ENCODE assay signal across 17 cellular contexts in the genomic region with DNA sequence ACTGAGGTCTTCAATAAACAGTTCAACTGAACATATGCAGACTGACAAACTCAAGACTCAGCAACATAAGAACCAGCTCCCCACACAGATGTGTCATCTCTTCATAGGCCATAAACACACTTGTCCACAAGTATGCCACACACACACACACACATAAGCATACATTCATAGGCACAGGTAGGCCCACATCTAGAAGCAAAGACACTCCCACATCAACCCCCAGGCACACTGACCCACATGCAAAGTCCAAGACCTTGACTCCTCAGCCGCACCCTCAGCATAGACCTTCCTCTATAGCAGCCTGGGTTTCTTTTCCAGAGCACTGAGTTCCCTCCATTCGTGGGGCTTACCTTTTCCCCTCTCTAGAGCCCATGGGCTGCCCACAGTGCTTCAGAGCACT. TPM values are rescaled to one million over a fixed set of nuclear protein-coding genes. Genes with fewer than 3 reads are reported as not detected.
DNase-seq lines count a peak whose midpoint lies in the region; ATAC-seq, FAIRE-seq and TF ChIP-seq lines count a peak whose summit lies in the region.
"Had no signal": no experiment of that assay in that cellular context is flagged by ENCODE, and none has a peak within 500 bp of the region (broad histone marks: within the 10 kb centered on the region; RNA-seq: fewer than 3 reads in every experiment).

No MANE protein-coding gene starts in this region.

- no peaks in the 10 kb centered on the region for H3K27me3 Mint-ChIP-seq in MCF 10A (ENCODE audit: insufficient read depth, unreplicated experiment)
- peaks cover 39% of the 10 kb centered on the region for H3K27me3 Mint-ChIP-seq in activated T-helper 2 cell treated with anti-CD3 and anti-CD28 coated beads, Interferon-gamma antibody, Interleukin-2, Interleukin-4, amounts not matched to agents 10 μg/mL and 5 μg/mL and 100 μg/mL, durations not matched to agents 14 hours and 24 hours and 36 hours (ENCODE audit: low read depth)
- H3K27me3 Mint-ChIP-seq in stimulated activated naive B cell treated with anti-CD40 and anti-IgM and Interleukin-4, amounts not matched to agents 10 μg/mL and 1 μg/mL and 100 μg/mL, for 72 hours = peaks cover 49 to 72% of the 10 kb centered on the region in 2 donors

- H4K20me1 ChIP-seq in HCT116 (ENCODE audit: insufficient read depth) = no peaks in the 10 kb centered on the region

- POLR2A ChIA-PET in HCT116 (lab: Charles Lee) (interaction anchor here (1.0 kb wide), 1 partner anchor 12 kb away, joined by 3 read pairs; no protein-coding TSS in a partner anchor), MCF 10A (lab: Yijun Ruan, JAX) (interaction anchor here (0.7 to 2.7 kb wide), 28 partner anchors 9 to 432 kb away, joined by 3 to 15 read pairs (median 4); partner anchors contain the start of genes PHLDA3, TMEM9 and TNNT2)

- ATAC-seq in HCT116 (no peak), left lobe of liver (peak; percentile 30), GM18870 (IDR thresholded peaks at IDR 0.05; ENCODE audit: unreplicated experiment) (no peak), GM21515 (IDR thresholded peaks at IDR 0.05; ENCODE audit: unreplicated experiment) (no peak)
- no peak for ATAC-seq in stimulated activated naive B cell treated with anti-CD40 and anti-IgM and Interleukin-4, amounts not matched to agents 10 μg/mL and 1 μg/mL and 100 μg/mL, for 72 hours (replicated peaks)

- BruUV-seq in HCT116 (replicated peaks; lab: Mats Ljungman, UMichigan) (no TSS peak), MCF 10A (replicated peaks; lab: Mats Ljungman, UMichigan) (no TSS peak)

- intact Hi-C loops in HCT116 (cut with micrococcal nuclease) = no loop called here
- intact Hi-C loops in MCF 10A (cut with micrococcal nuclease) = no loop called here
- intact Hi-C loops in activated T-helper 2 cell treated with anti-CD3 and anti-CD28 coated beads, Interferon-gamma antibody, Interleukin-2, Interleukin-4, amounts not matched to agents 10 μg/mL and 5 μg/mL and 100 μg/mL, durations not matched to agents 14 hours and 24 hours and 36 hours (cut with micrococcal nuclease) = no loop called here

- TF ChIP-seq RAD21 in HCT116 (IDR thresholded peaks at IDR 0.05; ENCODE audit: low read depth) = no peak

- peak overlapping the region; percentile 1 for H3K27ac Mint-ChIP-seq in MCF 10A (ENCODE audit: low read depth, unreplicated experiment)
- no peak overlapping the region for H3K27ac Mint-ChIP-seq in activated T-helper 2 cell treated with anti-CD3 and anti-CD28 coated beads, Interferon-gamma antibody, Interleukin-2, Interleukin-4, amounts not matched to agents 10 μg/mL and 5 μg/mL and 100 μg/mL, durations not matched to agents 14 hours and 24 hours and 36 hours
- H3K27ac Mint-ChIP-seq in stimulated activated naive B cell treated with anti-CD40 and anti-IgM and Interleukin-4, amounts not matched to agents 10 μg/mL and 1 μg/mL and 100 μg/mL, for 72 hours = no peak overlapping the region

- RAD21 ChIA-PET in HCT116 (lab: Charles Lee; ENCODE audit: low non-redundant PET in 1 of 2, low total read pairs in 2 of 2, uncharacterized antibody in 2 of 2, unreplicated experiment in 2 of 2) = no interaction called here

- WGBS in small intestine, 3 donors = 19 to 63% (median 24%) methylated on average over 2 of the region's 2 CpGs

- peak overlapping the region; percentile 98 for H3K9ac ChIP-seq in HCT116 (ENCODE audit: low read length)

- peak overlapping the region; percentile 99 for H3K4me2 ChIP-seq in HCT116 (ENCODE audit: low read length)

- H3K4me3 ChIP-seq in HCT116 (replicated peaks in 1 of 2; ENCODE audit: low read depth in 1 of 2, low read length in 2 of 2) = peak overlapping the region; percentile 77 to 98
- peak overlapping the region in 1 of 2 donors; percentile 71 for H3K4me3 ChIP-seq in small intestine (ENCODE audit: low read depth in 1 of 2, low read length in 2 of 2)
- H3K4me3 ChIP-seq: GM12878, heart left ventricle, lung, SJSA1 had no signal

- no peak for TF ChIP-seq POLR2A in HCT116 (IDR thresholded peaks at IDR 0.05; ENCODE audit: borderline replicate concordance, extremely low read depth, insufficient read depth, insufficient read length)

- H3K27ac ChIP-seq in HCT116 (ENCODE audit: low read depth, low read length) (peak overlapping the region; percentile 83), small intestine (ENCODE audit: low read depth in 1 of 2, low read length in 1 of 2) (peak overlapping the region; percentile 95 to 99)
- H3K27ac ChIP-seq: heart left ventricle, SJSA1 had no signal

- peaks cover 24% of the 10 kb centered on the region for H3K4me1 Mint-ChIP-seq in MCF 10A (ENCODE audit: insufficient read depth, unreplicated experiment)
- no peaks in the 10 kb centered on the region for H3K4me1 Mint-ChIP-seq in activated T-helper 2 cell treated with anti-CD3 and anti-CD28 coated beads, Interferon-gamma antibody, Interleukin-2, Interleukin-4, amounts not matched to agents 10 μg/mL and 5 μg/mL and 100 μg/mL, durations not matched to agents 14 hours and 24 hours and 36 hours (ENCODE audit: low read depth)
- peaks cover 0 to 1% of the 10 kb centered on the region in 2 donors for H3K4me1 Mint-ChIP-seq in stimulated activated naive B cell treated with anti-CD40 and anti-IgM and Interleukin-4, amounts not matched to agents 10 μg/mL and 1 μg/mL and 100 μg/mL, for 72 hours

- no peaks in the 10 kb centered on the region for H3K9me2 ChIP-seq in HCT116 (ENCODE audit: insufficient read depth)

- peaks cover 67% of the 10 kb centered on the region for H3K79me2 ChIP-seq in HCT116 (ENCODE audit: insufficient read depth, low read length)

- no peak overlapping the region for H2AFZ ChIP-seq in HCT116 (ENCODE audit: low read depth, low read length, poor library complexity, severe bottlenecking)

- H3K4me3 Mint-ChIP-seq in MCF 10A (ENCODE audit: unreplicated experiment) = peak overlapping the region; percentile 66
- no peak overlapping the region for H3K4me3 Mint-ChIP-seq in activated T-helper 2 cell treated with anti-CD3 and anti-CD28 coated beads, Interferon-gamma antibody, Interleukin-2, Interleukin-4, amounts not matched to agents 10 μg/mL and 5 μg/mL and 100 μg/mL, durations not matched to agents 14 hours and 24 hours and 36 hours (ENCODE audit: low read depth)
- no peak overlapping the region for H3K4me3 Mint-ChIP-seq in stimulated activated naive B cell treated with anti-CD40 and anti-IgM and Interleukin-4, amounts not matched to agents 10 μg/mL and 1 μg/mL and 100 μg/mL, for 72 hours

- no peaks in the 10 kb centered on the region for H3K9me3 Mint-ChIP-seq in MCF 10A (ENCODE audit: unreplicated experiment)
- H3K9me3 Mint-ChIP-seq in activated T-helper 2 cell treated with anti-CD3 and anti-CD28 coated beads, Interferon-gamma antibody, Interleukin-2, Interleukin-4, amounts not matched to agents 10 μg/mL and 5 μg/mL and 100 μg/mL, durations not matched to agents 14 hours and 24 hours and 36 hours = no peaks in the 10 kb centered on the region
- H3K9me3 Mint-ChIP-seq in stimulated activated naive B cell treated with anti-CD40 and anti-IgM and Interleukin-4, amounts not matched to agents 10 μg/mL and 1 μg/mL and 100 μg/mL, for 72 hours = no peaks in the 10 kb centered on the region

- FAIRE-seq in small intestine (lab: Jason Lieb, UNC) = no peak
- FAIRE-seq: GM12878 had no signal

- no peaks in the 10 kb centered on the region for H3K36me3 Mint-ChIP-seq in MCF 10A (ENCODE audit: insufficient read depth, unreplicated experiment)
- no peaks in the 10 kb centered on the region for H3K36me3 Mint-ChIP-seq in activated T-helper 2 cell treated with anti-CD3 and anti-CD28 coated beads, Interferon-gamma antibody, Interleukin-2, Interleukin-4, amounts not matched to agents 10 μg/mL and 5 μg/mL and 100 μg/mL, durations not matched to agents 14 hours and 24 hours and 36 hours (ENCODE audit: low read depth)
- no peaks in the 10 kb centered on the region for H3K36me3 Mint-ChIP-seq in stimulated activated naive B cell treated with anti-CD40 and anti-IgM and Interleukin-4, amounts not matched to agents 10 μg/mL and 1 μg/mL and 100 μg/mL, for 72 hours

- TF ChIP-seq CTCF in HCT116 (IDR thresholded peaks at IDR 0.05 in 2 of 3, conservative IDR thresholded peaks at IDR 0.05 in 1 of 3; ENCODE audit: borderline replicate concordance in 1 of 3, insufficient read depth in 1 of 3, low read depth in 2 of 3, low read length in 2 of 3) (no peak), MCF 10A (IDR thresholded peaks at IDR 0.05; ENCODE audit: unreplicated experiment) (no peak)

- peaks cover 0 to 9% of the 10 kb centered on the region in 2 experiments; a peak in 1 of 4 replicates for H3K36me3 ChIP-seq in HCT116 (ENCODE audit: control insufficient read depth in 1 of 2, insufficient read depth in 2 of 2, low read length in 2 of 2)
- no peaks in the 10 kb centered on the region for H3K36me3 ChIP-seq in small intestine (ENCODE audit: control insufficient read depth in 2 of 2, insufficient read depth in 2 of 2, low read length in 2 of 2)
- H3K36me3 ChIP-seq: heart left ventricle, SJSA1 had no signal

- H3K9me3 ChIP-seq in HCT116 (ENCODE audit: control insufficient read depth in 1 of 2, insufficient read depth in 1 of 2, low read depth in 1 of 2, low read length in 2 of 2) = no peaks in the 10 kb centered on the region
- no peaks in the 10 kb centered on the region for H3K9me3 ChIP-seq in small intestine (ENCODE audit: control insufficient read depth, low read depth)
- H3K9me3 ChIP-seq: heart left ventricle, SJSA1 had no signal

- no peak for DNase-seq in HCT116 (ENCODE audit: low read depth, low spot score)
- peak; percentile 64 for DNase-seq in MCF 10A (ENCODE audit: unreplicated experiment)
- DNase-seq in left lobe of liver (ENCODE audit: low spot score) = peak; percentile 74
- DNase-seq in small intestine = peak; percentile 97
- no peak for DNase-seq in activated T-helper 2 cell treated with anti-CD3 and anti-CD28 coated beads, Interferon-gamma antibody, Interleukin-2, Interleukin-4, amounts not matched to agents 10 μg/mL and 5 μg/mL and 100 μg/mL, durations not matched to agents 14 hours and 24 hours and 36 hours (ENCODE audit: low spot score)
- DNase-seq in stimulated activated naive B cell treated with anti-CD40 and anti-IgM and Interleukin-4, amounts not matched to agents 10 μg/mL and 1 μg/mL and 100 μg/mL, for 72 hours = no peak
- DNase-seq: activated CD8-positive, alpha-beta memory T cell treated with anti-CD3 and anti-CD28 coated beads for 24 hours; activated gamma-delta T cell treated with Interleukin-2 at 50 U/mL for 16 hours; AML-193; stimulated activated CD4-positive, alpha-beta T cell treated with anti-CD3 and anti-CD28 coated beads, Interleukin-1b, Interleukin-23, amount 100 ng/mL, for 48 hours had no signal

- CTCF ChIA-PET in HCT116 (lab: Charles Lee) (interaction anchor here (1.4 kb wide), 1 partner anchor 10 kb away, joined by 5 read pairs; no protein-coding TSS in a partner anchor), MCF 10A (lab: Yijun Ruan, JAX) (interaction anchor here (0.6 to 20.0 kb wide), 16 partner anchors 10 to 248 kb away, joined by 3 to 539 read pairs (median 4); no protein-coding TSS in a partner anchor)

- peaks cover 30 to 55% of the 10 kb centered on the region in 2 experiments for H3K4me1 ChIP-seq in HCT116 (ENCODE audit: control insufficient read depth in 1 of 2, insufficient read depth in 2 of 2, low read length in 2 of 2)
- peaks cover 0 to 7% of the 10 kb centered on the region in 2 donors for H3K4me1 ChIP-seq in small intestine (ENCODE audit: control insufficient read depth in 2 of 2, insufficient read depth in 1 of 2, low read depth in 1 of 2, low read length in 1 of 2)
- H3K4me1 ChIP-seq: SJSA1 had no signal

- H3K27me3 ChIP-seq in HCT116 (ENCODE audit: insufficient read depth, low read length) = no peaks in the 10 kb centered on the region
- H3K27me3 ChIP-seq in small intestine (ENCODE audit: control insufficient read depth in 2 of 2, insufficient read depth in 2 of 2, low read length in 2 of 2) = peaks cover 0 to 8% of the 10 kb centered on the region in 2 donors

RNA-seq across cellular contexts. Expression of gene LAD1, which starts 1.4 kb away (rescaled TPM):
- 56.1 TPM for total RNA-seq in HCT116 (2021; ENCODE audit: unreplicated experiment)
- polyA plus RNA-seq in HCT116 (2012) = 36.1 and 45.8 TPM in 2 replicates
- total RNA-seq in MCF 10A (2022) = 21.4 and 40.9 TPM in 2 replicates
- total RNA-seq in left lobe of liver = 27.8 TPM
- 100 to 1,000 TPM; 108 to 131 (median 130) TPM for polyA plus RNA-seq in small intestine
- total RNA-seq in activated T-helper 2 cell treated with anti-CD3 and anti-CD28 coated beads, Interferon-gamma antibody, Interleukin-2, Interleukin-4, amounts not matched to agents 10 μg/mL and 5 μg/mL and 100 μg/mL, durations not matched to agents 14 hours and 24 hours and 36 hours = not detected in 2 replicates
- total RNA-seq: SJSA1 had no signal

RNA-seq across cellular contexts. Expression of gene TNNT2, which starts 20.2 kb away (rescaled TPM):
- 2.0 TPM for total RNA-seq in HCT116 (2021; ENCODE audit: unreplicated experiment)
- polyA plus RNA-seq in HCT116 (2012) = 0.39 and 1.00 TPM in 2 replicates
- 0.37 and 0.61 TPM in 2 replicates for total RNA-seq in MCF 10A (2022)
- total RNA-seq in left lobe of liver = 0.33 TPM
- polyA plus RNA-seq in small intestine = 10 to 100 TPM in 1 of 3 donors, 1 to 10 TPM in 1, under 1 TPM in 1; 0.78 to 86.7 (median 4.0) TPM
- not detected in 2 replicates for total RNA-seq in activated T-helper 2 cell treated with anti-CD3 and anti-CD28 coated beads, Interferon-gamma antibody, Interleukin-2, Interleukin-4, amounts not matched to agents 10 μg/mL and 5 μg/mL and 100 μg/mL, durations not matched to agents 14 hours and 24 hours and 36 hours
- total RNA-seq: Daoy, GM12878, SJSA1 had no signal

RNA-seq across cellular contexts. Expression of gene TNNI1, which starts 23.9 kb away (rescaled TPM):
- total RNA-seq in HCT116 (2021; ENCODE audit: unreplicated experiment) (not detected), MCF 10A (2022) (0.05 TPM in 1 of 2 replicates, not detected in the other), left lobe of liver (not detected)
- 0.49 and 0.90 TPM in 2 replicates for polyA plus RNA-seq in HCT116 (2012)
- polyA plus RNA-seq in small intestine = 1 to 10 TPM in 2 of 3 donors, under 1 TPM in 1; 0.01 to 5.8 (median 3.2) TPM
- not detected in 2 replicates for total RNA-seq in activated T-helper 2 cell treated with anti-CD3 and anti-CD28 coated beads, Interferon-gamma antibody, Interleukin-2, Interleukin-4, amounts not matched to agents 10 μg/mL and 5 μg/mL and 100 μg/mL, durations not matched to agents 14 hours and 24 hours and 36 hours
- total RNA-seq: Daoy, GM12878, SJSA1 had no signal

Comparison
In these comparisons a context has a peak if more than half of its experiments do, and no peak if none do; other contexts are left out.
1. DNase-seq: peak in MCF 10A (single experiment), left lobe of liver (single experiment) and small intestine (single experiment); none in HCT116 (single experiment), activated T-helper 2 cell treated with anti-CD3 and anti-CD28 coated beads, Interferon-gamma antibody, Interleukin-2, Interleukin-4, amounts not matched to agents 10 μg/mL and 5 μg/mL and 100 μg/mL, durations not matched to agents 14 hours and 24 hours and 36 hours (single experiment) and stimulated activated naive B cell treated with anti-CD40 and anti-IgM and Interleukin-4, amounts not matched to agents 10 μg/mL and 1 μg/mL and 100 μg/mL, for 72 hours (single experiment).
2. RNA of gene LAD1, which starts 1.4 kb away (total RNA-seq): 56.1 TPM in HCT116 (single experiment), 21.4 to 40.9 TPM in MCF 10A and 27.8 TPM in left lobe of liver (single experiment); not detected in activated T-helper 2 cell treated with anti-CD3 and anti-CD28 coated beads, Interferon-gamma antibody, Interleukin-2, Interleukin-4, amounts not matched to agents 10 μg/mL and 5 μg/mL and 100 μg/mL, durations not matched to agents 14 hours and 24 hours and 36 hours; every median in the first group is over 10 times any median in the second.